In the genomic region with DNA sequence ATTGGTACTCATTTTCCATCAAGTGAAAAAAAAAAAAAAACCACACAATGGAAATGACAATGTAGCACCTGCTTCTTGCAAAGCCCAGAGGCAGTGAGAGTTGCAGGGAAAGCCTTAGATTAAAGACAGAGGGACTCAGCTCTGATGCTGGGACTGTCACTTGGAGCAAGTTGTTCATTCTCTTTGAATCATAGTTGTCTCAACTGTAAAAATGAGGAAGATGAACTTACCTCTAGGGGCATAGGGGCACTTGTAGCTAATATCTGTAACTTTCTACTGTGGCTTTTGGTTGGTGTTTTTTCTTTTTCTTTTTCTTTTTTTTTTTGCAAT, we compare ENCODE assay signal across 29 cellular contexts.
DNase-seq lines count a peak whose midpoint lies in the region; ATAC-seq and TF ChIP-seq lines count a peak whose summit lies in the region.
"Had no signal": no experiment of that assay in that cellular context is flagged by ENCODE, and none has a peak within 500 bp of the region (broad histone marks: within the 10 kb centered on the region; RNA-seq: fewer than 3 reads in every experiment).

No MANE protein-coding gene starts in this region.

- H3K36me3 Mint-ChIP-seq in activated CD4-positive, alpha-beta T cell treated with anti-CD3 and anti-CD28 coated beads for 36 hours (ENCODE audit: low read depth): no peaks in the 10 kb centered on the region
- H3K36me3 Mint-ChIP-seq: activated naive CD4-positive, alpha-beta T cell treated with anti-CD3 and anti-CD28 coated beads, Interleukin-2, amount 10 ng/mL, durations not matched to agents 7 days and 5 days; natural killer cell treated with Interleukin-12 subunit alpha and Interleukin-12 subunit beta and Interleukin-15 and Interleukin-18, amount 100 ng/mL, for 72 hours had no signal

- H3K27ac Mint-ChIP-seq in activated CD4-positive, alpha-beta T cell treated with anti-CD3 and anti-CD28 coated beads for 36 hours: no peak overlapping the region
- H3K27ac Mint-ChIP-seq: activated naive CD4-positive, alpha-beta T cell treated with anti-CD3 and anti-CD28 coated beads, Interleukin-2, amount 10 ng/mL, durations not matched to agents 7 days and 5 days; endodermal cell; GM23338; natural killer cell treated with Interleukin-12 subunit alpha and Interleukin-12 subunit beta and Interleukin-15 and Interleukin-18, amount 100 ng/mL, for 72 hours had no signal

- CTCF ChIA-PET in activated CD4-positive, alpha-beta T cell treated with anti-CD3 and anti-CD28 coated beads for 36 hours (lab: Charles Lee): interaction anchor here (0.6 to 1.3 kb wide), 6 partner anchors 22 to 492 kb away, joined by 3 to 5 read pairs (median 4); no protein-coding TSS in a partner anchor

- DNase-seq in activated CD4-positive, alpha-beta T cell treated with anti-CD3 and anti-CD28 coated beads for 36 hours: no peak
- DNase-seq in activated CD4-positive, alpha-beta T cell treated with anti-CD3 and anti-CD28 coated beads, Interleukin-2, amount 50 U/mL, for 48 hours: no peak
- DNase-seq in NCI-H128 (lab: John Stamatoyannopoulos, UW; ENCODE audit: unreplicated experiment) (peak; percentile 46), tibial artery (no peak), T-helper 1 cell (no peak)
- DNase-seq: activated CD4-positive, alpha-beta T cell treated with anti-CD3 and anti-CD28 coated beads, Interleukin-2, amount 50 U/mL, for 1 hour; activated naive CD4-positive, alpha-beta T cell treated with anti-CD3 and anti-CD28 coated beads, Interleukin-2, amount 10 ng/mL, durations not matched to agents 7 days and 5 days; amniotic stem cell; cortex of kidney; EL; endodermal cell; esophagus squamous epithelium; left lung; NCI-H524 treated with DMSO at 0.1 percent for 48 hours; right cardiac atrium; stimulated activated CD4-positive, alpha-beta T cell treated with anti-CD3 and anti-CD28 coated beads, Interleukin-12 subunit alpha, Interleukin-12 subunit beta, amount 100 ng/mL, for 4 hours; stimulated activated CD4-positive, alpha-beta T cell treated with anti-CD3 and anti-CD28 coated beads, Interleukin-4, amount 100 ng/mL, for 4 hours; stimulated activated naive CD4-positive, alpha-beta T cell had no signal

- peak; percentile 23 for ATAC-seq in activated CD4-positive, alpha-beta T cell treated with anti-CD3 and anti-CD28 coated beads for 36 hours
- ATAC-seq in GM19397 (IDR thresholded peaks at IDR 0.05; ENCODE audit: unreplicated experiment): no peak
- ATAC-seq: GM23338; K562; left lung; natural killer cell treated with Interleukin-12 subunit alpha and Interleukin-12 subunit beta and Interleukin-15 and Interleukin-18, amount 100 ng/mL, for 72 hours; SK-N-SH treated with all-trans-retinoic acid at 6 μM for 48 hours had no signal

- intact Hi-C loops in activated CD4-positive, alpha-beta T cell treated with anti-CD3 and anti-CD28 coated beads for 36 hours (cut with DNase I, micrococcal nuclease): no loop called here
- intact Hi-C loops in tibial artery (cut with DNase I; ENCODE audit: low total_unique reads): loop anchor here (10.0 kb wide), 1 partner anchor 150 kb away; a partner anchor contains a TSS

- TF ChIP-seq CTCF in VCaP (conservative IDR thresholded peaks at IDR 0.05) (0 out of 2 replicates have a peak, but pooled peaks have one; percentile 5), tibial artery (IDR thresholded peaks at IDR 0.05) (no peak)

- peaks cover 13% of the 10 kb centered on the region for H3K4me1 Mint-ChIP-seq in activated CD4-positive, alpha-beta T cell treated with anti-CD3 and anti-CD28 coated beads for 36 hours

- peaks cover 20 to 24% (median 23%) of the 10 kb centered on the region in 3 donors for H3K36me3 ChIP-seq in tibial artery
- H3K36me3 ChIP-seq: BLaER1 treated with 17β-estradiol and CSF1 and Interleukin-3, amounts not matched to agents 10 nM and 100 nM; breast epithelium; esophagus squamous epithelium; left lung; MG63 had no signal

- POLR2A ChIA-PET in activated CD4-positive, alpha-beta T cell treated with anti-CD3 and anti-CD28 coated beads for 36 hours (lab: Charles Lee): interaction anchor here (0.6 kb wide), 1 partner anchor 407 kb away, joined by 4 read pairs; no protein-coding TSS in a partner anchor

- no peak overlapping the region for H3K4me3 Mint-ChIP-seq in activated CD4-positive, alpha-beta T cell treated with anti-CD3 and anti-CD28 coated beads for 36 hours
- H3K4me3 Mint-ChIP-seq: activated naive CD4-positive, alpha-beta T cell treated with anti-CD3 and anti-CD28 coated beads, Interleukin-2, amount 10 ng/mL, durations not matched to agents 7 days and 5 days; endodermal cell; GM23338; natural killer cell treated with Interleukin-12 subunit alpha and Interleukin-12 subunit beta and Interleukin-15 and Interleukin-18, amount 100 ng/mL, for 72 hours had no signal

- no peaks in the 10 kb centered on the region for H3K9me3 ChIP-seq in tibial artery
- H3K9me3 ChIP-seq: BLaER1 treated with 17β-estradiol and CSF1 and Interleukin-3, amounts not matched to agents 10 nM and 100 nM; breast epithelium; esophagus squamous epithelium; left lung; MG63 had no signal

- H3K27ac ChIP-seq in VCaP: peak overlapping the region; percentile 90
- peak overlapping the region; percentile 14 to 67 for H3K27ac ChIP-seq in tibial artery
- H3K27ac ChIP-seq: BLaER1 treated with 17β-estradiol and CSF1 and Interleukin-3, amounts not matched to agents 10 nM and 100 nM; esophagus squamous epithelium; hepatocyte; left lung; parathyroid adenoma had no signal

- no peak overlapping the region for H3K4me3 ChIP-seq in tibial artery
- H3K4me3 ChIP-seq: BLaER1 treated with 17β-estradiol and CSF1 and Interleukin-3, amounts not matched to agents 10 nM and 100 nM; breast epithelium; esophagus squamous epithelium; GM23338; hepatocyte; K562; left lung; MG63 had no signal

- H3K27me3 ChIP-seq in tibial artery: no peaks in the 10 kb centered on the region
- H3K27me3 ChIP-seq: BLaER1 treated with 17β-estradiol and CSF1 and Interleukin-3, amounts not matched to agents 10 nM and 100 nM; breast epithelium; esophagus squamous epithelium; hepatocyte; left lung; MG63 had no signal

- no peaks in the 10 kb centered on the region for H3K27me3 Mint-ChIP-seq in activated CD4-positive, alpha-beta T cell treated with anti-CD3 and anti-CD28 coated beads for 36 hours
- H3K27me3 Mint-ChIP-seq: activated naive CD4-positive, alpha-beta T cell treated with anti-CD3 and anti-CD28 coated beads, Interleukin-2, amount 10 ng/mL, durations not matched to agents 7 days and 5 days; natural killer cell treated with Interleukin-12 subunit alpha and Interleukin-12 subunit beta and Interleukin-15 and Interleukin-18, amount 100 ng/mL, for 72 hours had no signal

- peaks cover 0 to 48% (median 22%) of the 10 kb centered on the region in 4 donors for H3K4me1 ChIP-seq in tibial artery
- H3K4me1 ChIP-seq: breast epithelium, esophagus squamous epithelium, left lung, parathyroid adenoma had no signal

- H3K9me3 Mint-ChIP-seq in activated CD4-positive, alpha-beta T cell treated with anti-CD3 and anti-CD28 coated beads for 36 hours (ENCODE audit: low read depth): no peaks in the 10 kb centered on the region
- H3K9me3 Mint-ChIP-seq: activated naive CD4-positive, alpha-beta T cell treated with anti-CD3 and anti-CD28 coated beads, Interleukin-2, amount 10 ng/mL, durations not matched to agents 7 days and 5 days; GM23338; natural killer cell treated with Interleukin-12 subunit alpha and Interleukin-12 subunit beta and Interleukin-15 and Interleukin-18, amount 100 ng/mL, for 72 hours had no signal
